ENCODE assay signal across 10 cellular contexts in the genomic region with DNA sequence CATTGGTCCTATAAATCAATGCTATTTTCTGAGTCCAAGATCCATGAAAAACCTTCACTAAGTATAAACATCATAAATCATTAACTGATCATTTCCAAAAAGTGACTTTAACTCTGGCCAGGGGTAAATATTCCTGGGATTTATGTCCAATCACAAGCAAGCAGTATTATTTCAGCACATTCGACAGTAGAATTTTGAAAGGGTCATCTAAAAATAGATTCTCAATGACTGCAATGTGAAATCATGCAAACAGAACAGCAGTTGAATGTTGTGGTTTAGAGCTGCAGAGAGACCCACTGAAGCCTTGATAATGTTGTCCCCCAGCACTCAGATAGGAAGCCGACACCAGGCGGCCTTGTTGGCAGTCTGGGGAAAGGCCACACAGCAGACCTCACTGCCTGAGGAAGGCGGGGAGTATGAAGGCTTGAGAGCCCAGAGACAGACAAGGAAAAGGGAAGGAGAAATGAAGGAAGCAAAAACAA. TPM values are rescaled to one million over a fixed set of nuclear protein-coding genes. Genes with fewer than 3 reads are reported as not detected.
DNase-seq lines count a peak whose midpoint lies in the region; ATAC-seq and TF ChIP-seq lines count a peak whose summit lies in the region.
"Had no signal": no experiment of that assay in that cellular context is flagged by ENCODE, and none has a peak within 500 bp of the region (broad histone marks: within the 10 kb centered on the region; RNA-seq: fewer than 3 reads in every experiment).

No MANE protein-coding gene starts in this region.

- TF ChIP-seq CTCF in activated CD8-positive, alpha-beta T cell treated with anti-CD3 and anti-CD28 coated beads for 36 hours (IDR thresholded peaks at IDR 0.05) = no peak
- TF ChIP-seq CTCF in chondrocyte (IDR thresholded peaks at IDR 0.05) = peak; percentile 8
- no peak for TF ChIP-seq CTCF in mesothelial cell of epicardium (IDR thresholded peaks at IDR 0.05; ENCODE audit: unreplicated experiment)
- no peak for TF ChIP-seq CTCF in vagina (IDR thresholded peaks at IDR 0.05)

- no peaks in the 10 kb centered on the region for H3K36me3 ChIP-seq in vagina

- no peaks in the 10 kb centered on the region for H3K9me3 Mint-ChIP-seq in activated CD8-positive, alpha-beta T cell treated with anti-CD3 and anti-CD28 coated beads for 36 hours
- no peaks in the 10 kb centered on the region for H3K9me3 Mint-ChIP-seq in activated CD8-positive, alpha-beta T cell treated with anti-CD3 and anti-CD28 coated beads, Interleukin-2, amount 10 ng/mL, durations not matched to agents 7 days and 5 days (ENCODE audit: insufficient read depth)
- H3K9me3 Mint-ChIP-seq in chondrocyte (ENCODE audit: low read depth) = no peaks in the 10 kb centered on the region
- peaks cover 12% of the 10 kb centered on the region for H3K9me3 Mint-ChIP-seq in mesothelial cell of epicardium

- CTCF ChIA-PET in activated CD8-positive, alpha-beta T cell treated with anti-CD3 and anti-CD28 coated beads for 36 hours (lab: Charles Lee) = interaction anchor here (1.7 kb wide), 1 partner anchor 17 kb away, joined by 3 read pairs; no protein-coding TSS in a partner anchor
- CTCF ChIA-PET in activated CD8-positive, alpha-beta T cell treated with anti-CD3 and anti-CD28 coated beads, Interleukin-2, amount 10 ng/mL, durations not matched to agents 7 days and 5 days (lab: Charles Lee) = no interaction called here

- H3K4me3 ChIP-seq in vagina = no peak overlapping the region
- H3K4me3 ChIP-seq: A549, lung had no signal

- H3K27me3 Mint-ChIP-seq in activated CD8-positive, alpha-beta T cell treated with anti-CD3 and anti-CD28 coated beads for 36 hours = no peaks in the 10 kb centered on the region
- H3K27me3 Mint-ChIP-seq in activated CD8-positive, alpha-beta T cell treated with anti-CD3 and anti-CD28 coated beads, Interleukin-2, amount 10 ng/mL, durations not matched to agents 7 days and 5 days (ENCODE audit: low read depth) = no peaks in the 10 kb centered on the region
- H3K27me3 Mint-ChIP-seq in chondrocyte (ENCODE audit: low read depth) (no peaks in the 10 kb centered on the region), mesothelial cell of epicardium (ENCODE audit: low read depth) (no peaks in the 10 kb centered on the region)

- H3K36me3 Mint-ChIP-seq in activated CD8-positive, alpha-beta T cell treated with anti-CD3 and anti-CD28 coated beads for 36 hours (ENCODE audit: low read depth) = no peaks in the 10 kb centered on the region
- H3K36me3 Mint-ChIP-seq in activated CD8-positive, alpha-beta T cell treated with anti-CD3 and anti-CD28 coated beads, Interleukin-2, amount 10 ng/mL, durations not matched to agents 7 days and 5 days (ENCODE audit: low read depth) = no peaks in the 10 kb centered on the region
- H3K36me3 Mint-ChIP-seq in chondrocyte (ENCODE audit: low read depth) (no peaks in the 10 kb centered on the region), mesothelial cell of epicardium (no peaks in the 10 kb centered on the region)

- no peak for DNase-seq in activated CD8-positive, alpha-beta T cell treated with anti-CD3 and anti-CD28 coated beads for 36 hours
- no peak for DNase-seq in activated CD8-positive, alpha-beta T cell treated with anti-CD3 and anti-CD28 coated beads, Interleukin-2, amount 10 ng/mL, durations not matched to agents 7 days and 5 days
- DNase-seq in chondrocyte (ENCODE audit: low spot score) (no peak), mesothelial cell of epicardium (ENCODE audit: low spot score in 2 of 2, unreplicated experiment in 2 of 2) (no peak), vagina (ENCODE audit: extremely low spot score in 2 of 2) (no peak), NCI-H82 treated with DMSO at 0.1 percent for 48 hours (lab: John Stamatoyannopoulos, UW; ENCODE audit: unreplicated experiment) (no peak)
- DNase-seq in activated naive CD4-positive, alpha-beta T cell treated with Interleukin-2 at 50 U/mL for 16 hours = no peak
- DNase-seq in stimulated activated CD4-positive, alpha-beta T cell treated with anti-CD3 and anti-CD28 coated beads, Interleukin-4, amount 100 ng/mL, for 1 hour = no peak

- ATAC-seq in activated CD8-positive, alpha-beta T cell treated with anti-CD3 and anti-CD28 coated beads for 36 hours = no peak
- no peak for ATAC-seq in activated CD8-positive, alpha-beta T cell treated with anti-CD3 and anti-CD28 coated beads, Interleukin-2, amount 10 ng/mL, durations not matched to agents 7 days and 5 days
- ATAC-seq: A549 had no signal

- intact Hi-C loops in activated CD8-positive, alpha-beta T cell treated with anti-CD3 and anti-CD28 coated beads for 36 hours (cut with micrococcal nuclease) = no loop called here
- intact Hi-C loops in vagina (cut with DNase I) = no loop called here

- H3K4me1 ChIP-seq in vagina = peaks cover 13% of the 10 kb centered on the region

- no peaks in the 10 kb centered on the region for H3K27me3 ChIP-seq in vagina

- TF ChIP-seq POLR2A in vagina (IDR thresholded peaks at IDR 0.05) = no peak

- peak overlapping the region; percentile 20 for H3K27ac Mint-ChIP-seq in activated CD8-positive, alpha-beta T cell treated with anti-CD3 and anti-CD28 coated beads for 36 hours
- no peak overlapping the region for H3K27ac Mint-ChIP-seq in activated CD8-positive, alpha-beta T cell treated with anti-CD3 and anti-CD28 coated beads, Interleukin-2, amount 10 ng/mL, durations not matched to agents 7 days and 5 days
- H3K27ac Mint-ChIP-seq in chondrocyte (ENCODE audit: unreplicated experiment) = peak overlapping the region; percentile 98
- H3K27ac Mint-ChIP-seq in mesothelial cell of epicardium = peak overlapping the region; percentile 86

- no peak overlapping the region for H3K4me3 Mint-ChIP-seq in activated CD8-positive, alpha-beta T cell treated with anti-CD3 and anti-CD28 coated beads for 36 hours
- H3K4me3 Mint-ChIP-seq in activated CD8-positive, alpha-beta T cell treated with anti-CD3 and anti-CD28 coated beads, Interleukin-2, amount 10 ng/mL, durations not matched to agents 7 days and 5 days = no peak overlapping the region
- H3K4me3 Mint-ChIP-seq in chondrocyte (ENCODE audit: unreplicated experiment) (peak overlapping the region; percentile 37), mesothelial cell of epicardium (no peak overlapping the region)

- POLR2A ChIA-PET in activated CD8-positive, alpha-beta T cell treated with anti-CD3 and anti-CD28 coated beads for 36 hours (lab: Charles Lee) = no interaction called here
- POLR2A ChIA-PET in activated CD8-positive, alpha-beta T cell treated with anti-CD3 and anti-CD28 coated beads, Interleukin-2, amount 10 ng/mL, durations not matched to agents 7 days and 5 days (lab: Charles Lee) = no interaction called here

- peaks cover 14% of the 10 kb centered on the region for H3K4me1 Mint-ChIP-seq in activated CD8-positive, alpha-beta T cell treated with anti-CD3 and anti-CD28 coated beads for 36 hours (ENCODE audit: low read depth)
- H3K4me1 Mint-ChIP-seq in activated CD8-positive, alpha-beta T cell treated with anti-CD3 and anti-CD28 coated beads, Interleukin-2, amount 10 ng/mL, durations not matched to agents 7 days and 5 days (ENCODE audit: low read depth) = peaks cover 5% of the 10 kb centered on the region
- H3K4me1 Mint-ChIP-seq in chondrocyte (ENCODE audit: low read depth) = peaks cover 38% of the 10 kb centered on the region
- peaks cover 12% of the 10 kb centered on the region for H3K4me1 Mint-ChIP-seq in mesothelial cell of epicardium

- H3K9me3 ChIP-seq in vagina = no peaks in the 10 kb centered on the region

- peak overlapping the region; percentile 77 for H3K27ac ChIP-seq in vagina

RNA-seq across cellular contexts. Expression of a gene that starts 38.1 kb away (rescaled TPM):
- total RNA-seq in activated CD8-positive, alpha-beta T cell treated with anti-CD3 and anti-CD28 coated beads for 36 hours = 100 to 1,000 TPM; 114 to 121 TPM
- total RNA-seq in activated CD8-positive, alpha-beta T cell treated with anti-CD3 and anti-CD28 coated beads, Interleukin-2, amount 10 ng/mL, durations not matched to agents 7 days and 5 days = 100 to 1,000 TPM; 130 to 135 TPM
- total RNA-seq in chondrocyte (13.8 to 29.6 TPM (median 29.1 TPM) in 3 replicates), mesothelial cell of epicardium (19.9 to 23.9 TPM (median 23.5 TPM) in 3 replicates), vagina (33.4 TPM)
